Comparison of ENCODE assay signal across 8 cellular contexts in genomic region chr18:63320690-63321265, GRCh38. TPM values are rescaled to one million over a fixed set of nuclear protein-coding genes. Genes with fewer than 3 reads are reported as not detected.
DNase-seq lines count a peak whose midpoint lies in the region; ATAC-seq, FAIRE-seq and TF ChIP-seq lines count a peak whose summit lies in the region.

No MANE protein-coding gene starts in this region.

- H3K4me1 ChIP-seq in HCT116 (ENCODE audit: control insufficient read depth in 1 of 2, insufficient read depth in 2 of 2, low read length in 2 of 2) (peaks cover 5 to 24% of the 10 kb centered on the region in 2 experiments; a peak in 2 of 4 replicates), esophagus (ENCODE audit: control insufficient read depth in 2 of 2, insufficient read depth in 2 of 2, low read length in 1 of 2) (no peaks in the 10 kb centered on the region)

- 0 out of 2 replicates have a peak, but pooled peaks cover 7% of the 10 kb centered on the region for H3K27me3 ChIP-seq in HCT116 (ENCODE audit: insufficient read depth, low read length)
- no peaks in the 10 kb centered on the region for H3K27me3 ChIP-seq in esophagus (ENCODE audit: control insufficient read depth in 1 of 2, insufficient read depth in 2 of 2, low read length in 2 of 2)

- H3K4me1 Mint-ChIP-seq in natural killer cell treated with Interleukin-12 subunit alpha and Interleukin-12 subunit beta and Interleukin-15 and Interleukin-18, amount 100 ng/mL, for 72 hours (ENCODE audit: low read depth in 2 of 2): peaks cover 42 to 55% of the 10 kb centered on the region in 2 donors

- H3K36me3 Mint-ChIP-seq in natural killer cell treated with Interleukin-12 subunit alpha and Interleukin-12 subunit beta and Interleukin-15 and Interleukin-18, amount 100 ng/mL, for 72 hours: peaks cover 23% of the 10 kb centered on the region

- BruUV-seq in HCT116 (replicated peaks; lab: Mats Ljungman, UMichigan): TSS peak; percentile 80

- no peaks in the 10 kb centered on the region for H3K9me3 Mint-ChIP-seq in natural killer cell treated with Interleukin-12 subunit alpha and Interleukin-12 subunit beta and Interleukin-15 and Interleukin-18, amount 100 ng/mL, for 72 hours

- no peak for TF ChIP-seq CTCF in HCT116 (IDR thresholded peaks at IDR 0.05 in 2 of 3, conservative IDR thresholded peaks at IDR 0.05 in 1 of 3; ENCODE audit: borderline replicate concordance in 1 of 3, insufficient read depth in 1 of 3, low read depth in 2 of 3, low read length in 2 of 3)

- RAD21 ChIA-PET in HCT116 (lab: Charles Lee; ENCODE audit: low non-redundant PET in 1 of 2, low total read pairs in 2 of 2, uncharacterized antibody in 2 of 2, unreplicated experiment in 2 of 2): no interaction called here

- H3K27ac Mint-ChIP-seq in natural killer cell treated with Interleukin-12 subunit alpha and Interleukin-12 subunit beta and Interleukin-15 and Interleukin-18, amount 100 ng/mL, for 72 hours: peak overlapping the region; percentile 95 to 99

- peak; percentile 52 for DNase-seq in DMS79 treated with DMSO at 0.1 percent for 48 hours (lab: John Stamatoyannopoulos, UW)
- no peak for DNase-seq in HCT116 (ENCODE audit: low read depth, low spot score)
- peak; percentile 49 for DNase-seq in NCI-H2196 (lab: John Stamatoyannopoulos, UW; ENCODE audit: unreplicated experiment)
- peak; percentile 17 for DNase-seq in activated T-cell treated with anti-CD3 and anti-CD28 coated beads for 1 hour (ENCODE audit: low read depth)
- no peak for DNase-seq in natural killer cell treated with Interleukin-12 subunit alpha and Interleukin-12 subunit beta and Interleukin-15 and Interleukin-18, amount 100 ng/mL, for 72 hours (ENCODE audit: low spot score)
- DNase-seq in urothelium cell line (ENCODE audit: low spot score): peak; percentile 12
- no peak for DNase-seq in AG08396 (ENCODE audit: low spot score)

- no peaks in the 10 kb centered on the region for H3K9me2 ChIP-seq in HCT116 (ENCODE audit: insufficient read depth)

- intact Hi-C loops in HCT116 (cut with micrococcal nuclease): loop anchor here (5.0 to 10.0 kb wide), 2 partner anchors 117 to 836 kb away; no protein-coding TSS in a partner anchor

- H3K4me3 ChIP-seq in HCT116 (replicated peaks in 1 of 2; ENCODE audit: low read depth in 1 of 2, low read length in 2 of 2): peak overlapping the region; percentile 32 to 48
- peak overlapping the region; percentile 61 to 76 for H3K4me3 ChIP-seq in esophagus (ENCODE audit: low read depth in 1 of 2, low read length in 2 of 2)

- H3K27me3 Mint-ChIP-seq in natural killer cell treated with Interleukin-12 subunit alpha and Interleukin-12 subunit beta and Interleukin-15 and Interleukin-18, amount 100 ng/mL, for 72 hours: no peaks in the 10 kb centered on the region

- no peaks in the 10 kb centered on the region for H4K20me1 ChIP-seq in HCT116 (ENCODE audit: insufficient read depth)

- H3K4me3 Mint-ChIP-seq in natural killer cell treated with Interleukin-12 subunit alpha and Interleukin-12 subunit beta and Interleukin-15 and Interleukin-18, amount 100 ng/mL, for 72 hours: peak overlapping the region; percentile 84

- no peak for TF ChIP-seq RAD21 in HCT116 (IDR thresholded peaks at IDR 0.05; ENCODE audit: low read depth)

- no peak for TF ChIP-seq POLR2A in HCT116 (IDR thresholded peaks at IDR 0.05; ENCODE audit: borderline replicate concordance, extremely low read depth, insufficient read depth, insufficient read length)

- CTCF ChIA-PET in HCT116 (lab: Charles Lee): no interaction called here

- POLR2A ChIA-PET in HCT116 (lab: Charles Lee): no interaction called here

- H3K4me2 ChIP-seq in HCT116 (ENCODE audit: low read length): peak overlapping the region; percentile 66

- H3K9ac ChIP-seq in HCT116 (ENCODE audit: low read length): peak overlapping the region; percentile 59

- H3K27ac ChIP-seq in HCT116 (ENCODE audit: low read depth, low read length) (peak overlapping the region; percentile 43; the same call in 1 of the 2 replicates), esophagus (ENCODE audit: low read depth in 2 of 2, low read length in 1 of 2) (peak overlapping the region; percentile 84 to 86)

- H2AFZ ChIP-seq in HCT116 (ENCODE audit: low read depth, low read length, poor library complexity, severe bottlenecking): no peak overlapping the region

- H3K9me3 ChIP-seq in HCT116 (ENCODE audit: control insufficient read depth in 1 of 2, insufficient read depth in 1 of 2, low read depth in 1 of 2, low read length in 2 of 2) (no peaks in the 10 kb centered on the region), esophagus (ENCODE audit: control insufficient read depth in 2 of 2, insufficient read depth in 1 of 2, low read depth in 1 of 2, low read length in 1 of 2) (no peaks in the 10 kb centered on the region)

- peak; percentile 46; the same call in 1 of the 2 replicates for ATAC-seq in HCT116
- ATAC-seq in natural killer cell treated with Interleukin-12 subunit alpha and Interleukin-12 subunit beta and Interleukin-15 and Interleukin-18, amount 100 ng/mL, for 72 hours: peak; percentile 1 to 5

- 19% methylated on average over 26 to 33 of the region's 33 CpGs for WGBS in esophagus, 2 donors

- FAIRE-seq in urothelium cell line (lab: Jason Lieb, UNC): no peak

- no peaks in the 10 kb centered on the region for H3K79me2 ChIP-seq in HCT116 (ENCODE audit: insufficient read depth, low read length)

- no peaks in the 10 kb centered on the region for H3K36me3 ChIP-seq in HCT116 (ENCODE audit: control insufficient read depth in 1 of 2, insufficient read depth in 2 of 2, low read length in 2 of 2)
- no peaks in the 10 kb centered on the region for H3K36me3 ChIP-seq in esophagus (ENCODE audit: control insufficient read depth in 2 of 2, insufficient read depth in 2 of 2, low read length in 1 of 2)

TF ChIP-seq in HCT116, 20 proteins besides CTCF, POLR2A, EP300 and RAD21:
- TF ChIP-seq REST (IDR thresholded peaks at IDR 0.05; ENCODE audit: low read depth): no peak
- peak; percentile 11 for TF ChIP-seq TCF7L2 (IDR thresholded peaks at IDR 0.05; ENCODE audit: borderline replicate concordance, extremely low read depth, insufficient read depth, insufficient read length)
- TF ChIP-seq SRF (IDR thresholded peaks at IDR 0.05; ENCODE audit: low read depth): no peak
- no peak for TF ChIP-seq ZFX (IDR thresholded peaks at IDR 0.05)
- TF ChIP-seq FOSL1 (IDR thresholded peaks at IDR 0.05; ENCODE audit: low read depth): no peak
- no peak for TF ChIP-seq CEBPB (IDR thresholded peaks at IDR 0.05; ENCODE audit: low read depth)
- TF ChIP-seq POLR2AphosphoS5 (IDR thresholded peaks at IDR 0.05; ENCODE audit: low read depth, low read length): no peak
- no peak for TF ChIP-seq EZH2phosphoT487 (IDR thresholded peaks at IDR 0.05; ENCODE audit: borderline replicate concordance)

RNA-seq across cellular contexts. Expression of gene BCL2, which starts 1.2 kb away (rescaled TPM):
- 2.5 TPM for total RNA-seq in HCT116 (2021; ENCODE audit: unreplicated experiment)
- polyA plus RNA-seq in HCT116 (2012): 0.37 and 0.44 TPM in 2 replicates
- polyA plus RNA-seq in esophagus: 1 to 10 TPM; 1.3 to 1.9 TPM
- total RNA-seq in natural killer cell treated with Interleukin-12 subunit alpha and Interleukin-12 subunit beta and Interleukin-15 and Interleukin-18, amount 100 ng/mL, for 72 hours: 10 to 100 TPM; 61.7 to 84.7 TPM

RNA-seq across cellular contexts. Expression of gene KDSR, which starts 46.2 kb away (rescaled TPM):
- total RNA-seq in HCT116 (2021; ENCODE audit: unreplicated experiment): 68.6 TPM
- polyA plus RNA-seq in HCT116 (2012): 34.1 and 43.0 TPM in 2 replicates
- 10 to 100 TPM in 1 of 2 donors, 1 to 10 TPM in 1; 9.8 to 17.9 TPM for polyA plus RNA-seq in esophagus
- total RNA-seq in natural killer cell treated with Interleukin-12 subunit alpha and Interleukin-12 subunit beta and Interleukin-15 and Interleukin-18, amount 100 ng/mL, for 72 hours: 10 to 100 TPM; 21.4 to 38.5 TPM

Comparison
In these comparisons a context has a peak if more than half of its experiments do, and no peak if none do; other contexts are left out.
1. DNase-seq: peak in DMS79 treated with DMSO at 0.1 percent for 48 hours (single experiment), NCI-H2196 (single experiment), activated T-cell treated with anti-CD3 and anti-CD28 coated beads for 1 hour (single experiment) and urothelium cell line (single experiment); none in HCT116 (single experiment), natural killer cell treated with Interleukin-12 subunit alpha and Interleukin-12 subunit beta and Interleukin-15 and Interleukin-18, amount 100 ng/mL, for 72 hours (single experiment) and AG08396 (single experiment).
2. RNA of gene BCL2, which starts 1.2 kb away (total RNA-seq): 61.7 to 84.7 TPM in natural killer cell treated with Interleukin-12 subunit alpha and Interleukin-12 subunit beta and Interleukin-15 and Interleukin-18, amount 100 ng/mL, for 72 hours; 2.5 TPM in HCT116 (single experiment); every median in the first group is over 10 times any median in the second.